In the genomic region with DNA sequence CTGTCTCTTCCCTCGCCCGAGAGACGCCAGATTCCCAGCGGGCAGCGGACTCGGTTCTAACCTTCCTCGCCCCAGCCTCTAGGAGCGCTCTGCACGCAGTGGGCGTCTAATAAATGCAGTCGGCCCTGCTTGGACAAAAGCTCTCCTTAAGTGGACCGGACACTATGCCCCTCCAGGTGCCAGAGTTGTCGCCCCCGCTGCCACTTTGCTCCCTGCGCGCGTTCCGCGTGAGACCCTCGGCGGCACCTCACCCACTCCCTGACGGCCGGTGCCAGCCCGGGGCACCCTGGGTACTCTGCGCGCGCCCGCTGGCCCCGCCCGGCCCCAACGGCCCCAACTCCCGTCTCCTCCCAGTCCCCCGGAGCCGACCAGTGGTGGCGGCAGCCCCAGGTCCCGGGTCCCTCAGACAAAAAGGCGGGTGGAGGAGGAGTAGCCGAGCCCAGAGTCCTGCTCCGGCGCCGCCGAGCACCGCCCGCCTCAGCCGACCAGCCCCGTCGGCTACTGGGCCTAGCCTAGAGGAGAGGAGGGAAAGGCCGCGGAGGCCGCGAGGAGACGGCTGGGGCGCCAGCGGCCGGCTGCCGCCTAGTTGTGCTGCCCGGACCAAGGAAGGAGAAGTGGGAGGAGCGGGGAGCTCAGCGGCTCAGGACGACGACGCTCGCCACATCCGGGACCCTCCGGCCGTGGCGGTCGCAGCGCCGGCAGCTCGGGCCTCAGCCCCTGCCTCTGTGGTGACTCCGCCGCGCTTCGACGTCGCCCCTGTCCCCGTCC, we compare ENCODE assay signal across 8 cellular contexts.
A peak's percentile ranks its signal among the peaks of the same experiment; 100 is the strongest.
DNase-seq lines count a peak whose midpoint lies in the region; ATAC-seq, FAIRE-seq and TF ChIP-seq lines count a peak whose summit lies in the region.

No MANE protein-coding gene starts in this region.

- H3K4me3 ChIP-seq in OCI-LY1 (ENCODE audit: low read depth, low read length, poor library complexity, severe bottlenecking) (peak overlapping the region; percentile 90), esophagus (ENCODE audit: low read depth in 1 of 2, low read length in 2 of 2) (peak overlapping the region; percentile 68 to 79), mucosa of rectum (ENCODE audit: low read length in 2 of 2) (peak overlapping the region; percentile 85 to 87)

- H3K4me1 ChIP-seq in OCI-LY1 (ENCODE audit: insufficient read depth, low read length, severe bottlenecking) (peaks cover 25% of the 10 kb centered on the region), esophagus (ENCODE audit: control insufficient read depth in 2 of 2, insufficient read depth in 2 of 2, low read length in 1 of 2) (peaks cover 0 to 3% of the 10 kb centered on the region in 2 donors), mucosa of rectum (ENCODE audit: control insufficient read depth in 2 of 2, insufficient read depth in 2 of 2, low read length in 2 of 2) (peaks cover 8 to 14% of the 10 kb centered on the region in 2 donors)

- peak; percentile 42 for ATAC-seq in GM19468 (IDR thresholded peaks at IDR 0.05; ENCODE audit: extremely low read depth, unreplicated experiment)

- DNase-seq in D721Med (ENCODE audit: insufficient read length, low spot score): peak; percentile 61
- DNase-seq in HS-27A (ENCODE audit: low read depth): peak; percentile 40
- DNase-seq in activated T-cell treated with anti-CD3 and anti-CD28 coated beads, Interleukin-2, amount 50 U/mL, for 1 hour: peak; percentile 65
- peak; percentile 82 for DNase-seq in stimulated activated CD8-positive, alpha-beta memory T cell treated with anti-CD3 and anti-CD28 coated beads, Interleukin-4, amount 100 ng/mL, for 48 hours

- 0 to 1% methylated on average over 49 to 78 of the region's 78 CpGs for WGBS in esophagus, 2 donors

- H4K20me1 ChIP-seq in OCI-LY1 (ENCODE audit: insufficient read depth, low read length): no peaks in the 10 kb centered on the region

- H3K4me2 ChIP-seq in OCI-LY1 (ENCODE audit: low read length): peak overlapping the region; percentile 81

- peak; percentile 41 for TF ChIP-seq CTCF in D721Med (IDR thresholded peaks at IDR 0.05; ENCODE audit: insufficient read depth, missing control alignments)
- peak; percentile 57 for TF ChIP-seq CTCF in OCI-LY1 (IDR thresholded peaks at IDR 0.05; ENCODE audit: low read length)

- no peak for FAIRE-seq in D721Med (lab: Jason Lieb, UNC)

- H3K27ac ChIP-seq in OCI-LY1 (ENCODE audit: low read depth, low read length, poor library complexity, severe bottlenecking): peak overlapping the region; percentile 63
- peak overlapping the region; percentile 92 to 94 for H3K27ac ChIP-seq in esophagus (ENCODE audit: low read depth in 2 of 2, low read length in 1 of 2)
- H3K27ac ChIP-seq in mucosa of rectum (ENCODE audit: low read depth in 2 of 2, low read length in 2 of 2): peak overlapping the region; percentile 94 to 97

- peaks cover 18% of the 10 kb centered on the region for H3K79me2 ChIP-seq in OCI-LY1 (ENCODE audit: insufficient read depth, low read length)

- H3F3A ChIP-seq in OCI-LY1 (ENCODE audit: insufficient read depth, low read length): no peaks in the 10 kb centered on the region; the same call in 1 of the 2 replicates

- no peaks in the 10 kb centered on the region for H3K9me2 ChIP-seq in OCI-LY1 (ENCODE audit: low read depth, low read length)

- no peaks in the 10 kb centered on the region for H3K9me3 ChIP-seq in OCI-LY1 (ENCODE audit: low read length)
- no peaks in the 10 kb centered on the region for H3K9me3 ChIP-seq in esophagus (ENCODE audit: control insufficient read depth in 2 of 2, insufficient read depth in 1 of 2, low read depth in 1 of 2, low read length in 1 of 2)
- no peaks in the 10 kb centered on the region for H3K9me3 ChIP-seq in mucosa of rectum (ENCODE audit: control insufficient read depth in 2 of 2, low read length in 2 of 2)

- H3K9ac ChIP-seq in OCI-LY1 (ENCODE audit: low read length): peak overlapping the region; percentile 84
- peak overlapping the region; percentile 60 to 84 for H3K9ac ChIP-seq in mucosa of rectum (ENCODE audit: low read depth in 1 of 2, low read length in 2 of 2)

- H2AFZ ChIP-seq in OCI-LY1 (ENCODE audit: low read length): peak overlapping the region; percentile 15; the same call in 1 of the 2 replicates

- no peaks in the 10 kb centered on the region for H3K36me3 ChIP-seq in OCI-LY1 (ENCODE audit: insufficient read depth, low read length)
- H3K36me3 ChIP-seq in esophagus (ENCODE audit: control insufficient read depth in 2 of 2, insufficient read depth in 2 of 2, low read length in 1 of 2): no peaks in the 10 kb centered on the region
- H3K36me3 ChIP-seq in mucosa of rectum (ENCODE audit: control insufficient read depth in 2 of 2, insufficient read depth in 2 of 2, low read length in 2 of 2): no peaks in the 10 kb centered on the region

- H3K27me3 ChIP-seq in OCI-LY1 (ENCODE audit: insufficient read depth, low read length): no peaks in the 10 kb centered on the region
- no peaks in the 10 kb centered on the region for H3K27me3 ChIP-seq in esophagus (ENCODE audit: control insufficient read depth in 1 of 2, insufficient read depth in 2 of 2, low read length in 2 of 2)
- H3K27me3 ChIP-seq in mucosa of rectum (ENCODE audit: control insufficient read depth in 2 of 2, insufficient read depth in 2 of 2, low read length in 2 of 2): no peaks in the 10 kb centered on the region

Comparison
In these comparisons a context has a peak if more than half of its experiments do, and no peak if none do; other contexts are left out.
1. Peak in every context shown above with its lines: DNase-seq, ATAC-seq, H3K4me3 ChIP-seq and H3K27ac ChIP-seq.